In the genomic region with DNA sequence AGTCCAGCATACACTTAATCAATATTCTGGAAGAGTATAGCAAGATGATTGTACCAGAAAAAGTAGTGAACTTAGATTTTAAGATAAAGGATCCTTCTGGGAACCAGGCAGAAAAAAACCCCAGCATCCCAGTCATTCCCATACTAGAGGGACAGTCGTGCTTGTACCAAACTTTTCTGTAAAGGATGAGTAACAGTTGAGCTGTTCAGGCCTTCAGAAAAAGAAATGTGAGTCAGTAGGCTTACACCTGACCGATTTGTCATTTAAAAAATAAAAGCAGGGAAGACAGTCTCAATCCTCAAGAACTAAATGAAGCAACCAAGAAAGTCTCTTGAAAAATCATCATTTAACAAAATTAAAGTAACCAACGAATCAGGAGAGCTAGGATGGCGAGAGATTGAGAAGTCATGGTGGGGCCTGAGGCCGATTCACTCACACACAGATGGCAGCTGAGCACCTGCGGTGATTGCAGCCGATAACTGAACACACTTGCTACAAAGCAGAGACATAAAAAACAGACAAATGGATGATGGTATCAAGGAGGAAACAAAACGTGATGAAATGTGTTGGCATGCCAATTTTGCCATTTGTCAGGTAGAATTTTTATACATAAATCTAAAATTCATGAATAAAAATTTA, we compare ENCODE assay signal across 29 cellular contexts.
DNase-seq lines count a peak whose midpoint lies in the region; ATAC-seq and TF ChIP-seq lines count a peak whose summit lies in the region.
"Had no signal": no experiment of that assay in that cellular context is flagged by ENCODE, and none has a peak within 500 bp of the region (broad histone marks: within the 10 kb centered on the region; RNA-seq: fewer than 3 reads in every experiment).

No MANE protein-coding gene starts in this region.

- no peak overlapping the region for H3K4me3 ChIP-seq in upper lobe of right lung
- H3K4me3 ChIP-seq: cardiac muscle cell, left lung, PC-9, smooth muscle cell, vagina had no signal

- H3K27ac ChIP-seq in upper lobe of right lung = no peak overlapping the region
- H3K27ac ChIP-seq: cardiac muscle cell, left lung, PC-9, vagina had no signal

- no peaks in the 10 kb centered on the region for H3K36me3 ChIP-seq in upper lobe of right lung
- H3K36me3 ChIP-seq: cardiac muscle cell, left lung, vagina had no signal

- no peaks in the 10 kb centered on the region for H3K9me3 Mint-ChIP-seq in T-helper 1 cell treated with Interleukin-12 subunit alpha and Interleukin-12 subunit beta and Interleukin-4 antibody, amounts not matched to agents 30 μg/mL and 1 μg/mL, for 36 hours
- H3K9me3 Mint-ChIP-seq in activated T-helper 1 cell treated with anti-CD3 and anti-CD28 coated beads, Interleukin-12 subunit alpha, Interleukin-12 subunit beta, Interleukin-2, Interleukin-4 antibody, amounts not matched to agents 30 ng/mL and 10 ng/mL and 1 ng/mL, durations not matched to agents 14 hours and 24 hours and 36 hours = no peaks in the 10 kb centered on the region
- peaks cover 3% of the 10 kb centered on the region for H3K9me3 Mint-ChIP-seq in memory B cell
- H3K9me3 Mint-ChIP-seq: activated naive CD8-positive, alpha-beta T cell treated with anti-CD3 and anti-CD28 coated beads, Interleukin-2, amount 50 U/mL, for 24 hours; activated T-helper 2 cell treated with anti-CD3 and anti-CD28 coated beads, Interferon-gamma antibody, Interleukin-2, Interleukin-4, amounts not matched to agents 10 μg/mL and 5 μg/mL and 100 μg/mL, durations not matched to agents 14 hours and 24 hours and 36 hours; CD4-positive, CD25-positive, alpha-beta regulatory T cell; stimulated activated naive CD8-positive, alpha-beta T cell treated with anti-CD3 and anti-CD28 coated beads, Interleukin-15, amount 100 ng/mL, for 72 hours had no signal

- intact Hi-C loops in activated T-helper 1 cell treated with anti-CD3 and anti-CD28 coated beads, Interleukin-12 subunit alpha, Interleukin-12 subunit beta, Interleukin-2, Interleukin-4 antibody, amounts not matched to agents 30 ng/mL and 10 ng/mL and 1 ng/mL, durations not matched to agents 14 hours and 24 hours and 36 hours (cut with micrococcal nuclease) = no loop called here
- intact Hi-C loops in upper lobe of right lung (cut with DNase I) = no loop called here

- DNase-seq in T-helper 1 cell = no peak
- peak; percentile 50 for DNase-seq in HT1080 (ENCODE audit: low read depth)
- no peak for DNase-seq in activated T-helper 1 cell treated with anti-CD3 and anti-CD28 coated beads, Interleukin-12 subunit alpha, Interleukin-12 subunit beta, Interleukin-2, Interleukin-4 antibody, amounts not matched to agents 30 ng/mL and 10 ng/mL and 1 ng/mL, durations not matched to agents 14 hours and 24 hours and 36 hours (ENCODE audit: low spot score)
- no peak for DNase-seq in memory B cell (ENCODE audit: low spot score in 2 of 2)
- no peak for DNase-seq in DMS53 treated with DMSO at 0.1 percent for 48 hours (lab: John Stamatoyannopoulos, UW; ENCODE audit: unreplicated experiment)
- no peak for DNase-seq in upper lobe of right lung
- no peak for DNase-seq in NCI-H774 (lab: John Stamatoyannopoulos, UW)
- DNase-seq: activated CD4-positive, CD25-positive, alpha-beta regulatory T cell; activated naive CD8-positive, alpha-beta T cell treated with anti-CD3 and anti-CD28 coated beads, Interleukin-2, amount 50 U/mL, for 24 hours; CD4-positive, CD25-positive, alpha-beta regulatory T cell; erythroblast; glutamatergic neuron; GOT3; KBM-7; left lung; mesenchymal stem cell; NCI-H1105; NCI-H187 treated with DMSO at 0.1 percent for 48 hours; NCI-H524 treated with DMSO at 0.1 percent for 48 hours; NK-92 treated with Interleukin-12 subunit alpha and Interleukin-12 subunit beta, amount 100 ng/mL, for 24 hours; right cardiac atrium; SHP77 treated with DMSO at 0.1 percent for 48 hours; stimulated activated naive CD8-positive, alpha-beta T cell treated with anti-CD3 and anti-CD28 coated beads, Interleukin-15, amount 100 ng/mL, for 72 hours had no signal

- peaks cover 35% of the 10 kb centered on the region for H3K4me1 Mint-ChIP-seq in T-helper 1 cell treated with Interleukin-12 subunit alpha and Interleukin-12 subunit beta and Interleukin-4 antibody, amounts not matched to agents 30 μg/mL and 1 μg/mL, for 36 hours (ENCODE audit: low read depth)
- peaks cover 51% of the 10 kb centered on the region for H3K4me1 Mint-ChIP-seq in activated T-helper 1 cell treated with anti-CD3 and anti-CD28 coated beads, Interleukin-12 subunit alpha, Interleukin-12 subunit beta, Interleukin-2, Interleukin-4 antibody, amounts not matched to agents 30 ng/mL and 10 ng/mL and 1 ng/mL, durations not matched to agents 14 hours and 24 hours and 36 hours (ENCODE audit: low read depth)
- peaks cover 42% of the 10 kb centered on the region for H3K4me1 Mint-ChIP-seq in memory B cell

- no peaks in the 10 kb centered on the region for H3K9me3 ChIP-seq in upper lobe of right lung
- H3K9me3 ChIP-seq: left lung, vagina had no signal

- no peaks in the 10 kb centered on the region for H3K4me1 ChIP-seq in upper lobe of right lung
- H3K4me1 ChIP-seq: vagina had no signal

- H3K27me3 Mint-ChIP-seq in T-helper 1 cell treated with Interleukin-12 subunit alpha and Interleukin-12 subunit beta and Interleukin-4 antibody, amounts not matched to agents 30 μg/mL and 1 μg/mL, for 36 hours (ENCODE audit: low read depth) = peaks cover 49% of the 10 kb centered on the region
- H3K27me3 Mint-ChIP-seq in activated T-helper 1 cell treated with anti-CD3 and anti-CD28 coated beads, Interleukin-12 subunit alpha, Interleukin-12 subunit beta, Interleukin-2, Interleukin-4 antibody, amounts not matched to agents 30 ng/mL and 10 ng/mL and 1 ng/mL, durations not matched to agents 14 hours and 24 hours and 36 hours (ENCODE audit: insufficient read depth) = peaks cover 42% of the 10 kb centered on the region
- no peaks in the 10 kb centered on the region for H3K27me3 Mint-ChIP-seq in memory B cell

- H3K4me3 Mint-ChIP-seq in T-helper 1 cell treated with Interleukin-12 subunit alpha and Interleukin-12 subunit beta and Interleukin-4 antibody, amounts not matched to agents 30 μg/mL and 1 μg/mL, for 36 hours = no peak overlapping the region
- H3K4me3 Mint-ChIP-seq in activated T-helper 1 cell treated with anti-CD3 and anti-CD28 coated beads, Interleukin-12 subunit alpha, Interleukin-12 subunit beta, Interleukin-2, Interleukin-4 antibody, amounts not matched to agents 30 ng/mL and 10 ng/mL and 1 ng/mL, durations not matched to agents 14 hours and 24 hours and 36 hours = no peak overlapping the region
- H3K4me3 Mint-ChIP-seq in memory B cell = no peak overlapping the region
- H3K4me3 Mint-ChIP-seq: activated naive CD8-positive, alpha-beta T cell treated with anti-CD3 and anti-CD28 coated beads, Interleukin-2, amount 50 U/mL, for 24 hours; CD4-positive, CD25-positive, alpha-beta regulatory T cell; stimulated activated naive CD8-positive, alpha-beta T cell treated with anti-CD3 and anti-CD28 coated beads, Interleukin-15, amount 100 ng/mL, for 72 hours had no signal

- ATAC-seq in memory B cell (ENCODE audit: low read depth) (no peak), upper lobe of right lung (no peak)
- ATAC-seq: activated naive CD8-positive, alpha-beta T cell treated with anti-CD3 and anti-CD28 coated beads, Interleukin-2, amount 50 U/mL, for 24 hours; left lung; right cardiac atrium; stimulated activated naive CD8-positive, alpha-beta T cell treated with anti-CD3 and anti-CD28 coated beads, Interleukin-15, amount 100 ng/mL, for 72 hours had no signal

- TF ChIP-seq CTCF in upper lobe of right lung (IDR thresholded peaks at IDR 0.05) = no peak

- H3K27me3 ChIP-seq in upper lobe of right lung = peaks cover 4% of the 10 kb centered on the region
- H3K27me3 ChIP-seq: vagina had no signal

- peaks cover 2% of the 10 kb centered on the region for H3K36me3 Mint-ChIP-seq in T-helper 1 cell treated with Interleukin-12 subunit alpha and Interleukin-12 subunit beta and Interleukin-4 antibody, amounts not matched to agents 30 μg/mL and 1 μg/mL, for 36 hours (ENCODE audit: low read depth)
- H3K36me3 Mint-ChIP-seq in activated T-helper 1 cell treated with anti-CD3 and anti-CD28 coated beads, Interleukin-12 subunit alpha, Interleukin-12 subunit beta, Interleukin-2, Interleukin-4 antibody, amounts not matched to agents 30 ng/mL and 10 ng/mL and 1 ng/mL, durations not matched to agents 14 hours and 24 hours and 36 hours (ENCODE audit: low read depth) = no peaks in the 10 kb centered on the region
- peaks cover 3% of the 10 kb centered on the region for H3K36me3 Mint-ChIP-seq in memory B cell
- H3K36me3 Mint-ChIP-seq: CD4-positive, CD25-positive, alpha-beta regulatory T cell had no signal

- peak overlapping the region; percentile 52 for H3K27ac Mint-ChIP-seq in T-helper 1 cell treated with Interleukin-12 subunit alpha and Interleukin-12 subunit beta and Interleukin-4 antibody, amounts not matched to agents 30 μg/mL and 1 μg/mL, for 36 hours
- H3K27ac Mint-ChIP-seq in activated T-helper 1 cell treated with anti-CD3 and anti-CD28 coated beads, Interleukin-12 subunit alpha, Interleukin-12 subunit beta, Interleukin-2, Interleukin-4 antibody, amounts not matched to agents 30 ng/mL and 10 ng/mL and 1 ng/mL, durations not matched to agents 14 hours and 24 hours and 36 hours = peak overlapping the region; percentile 57
- H3K27ac Mint-ChIP-seq in memory B cell = peak overlapping the region; percentile 80
- H3K27ac Mint-ChIP-seq: activated naive CD8-positive, alpha-beta T cell treated with anti-CD3 and anti-CD28 coated beads, Interleukin-2, amount 50 U/mL, for 24 hours; activated T-helper 2 cell treated with anti-CD3 and anti-CD28 coated beads, Interferon-gamma antibody, Interleukin-2, Interleukin-4, amounts not matched to agents 10 μg/mL and 5 μg/mL and 100 μg/mL, durations not matched to agents 14 hours and 24 hours and 36 hours; stimulated activated naive CD8-positive, alpha-beta T cell treated with anti-CD3 and anti-CD28 coated beads, Interleukin-15, amount 100 ng/mL, for 72 hours had no signal
